ENCODE assay signal across 14 cellular contexts in genomic region chr22:35784633-35785032, GRCh38.
"Had no signal": no experiment of that assay in that cellular context is flagged by ENCODE, and none has a peak within 500 bp of the region (broad histone marks: within the 10 kb centered on the region; RNA-seq: fewer than 3 reads in every experiment).

No MANE protein-coding gene starts in this region.

- H3K9me3 ChIP-seq: pancreas, stomach, upper lobe of left lung had no signal

- ATAC-seq: effector memory CD8-positive, alpha-beta T cell; natural killer cell; pancreas; sciatic nerve; stimulated activated effector memory CD8-positive, alpha-beta T cell treated with anti-CD3 and anti-CD28 coated beads, Interleukin-12 subunit alpha, Interleukin-12 subunit beta, amount 100 ng/mL, for 72 hours; WTC11 had no signal

- H3K27ac ChIP-seq: pancreas, stomach, upper lobe of left lung had no signal

- H3K27ac Mint-ChIP-seq: activated CD4-positive, alpha-beta memory T cell treated with anti-CD3 and anti-CD28 coated beads for 36 hours; activated naive CD8-positive, alpha-beta T cell; effector memory CD8-positive, alpha-beta T cell; natural killer cell; stimulated activated effector memory CD8-positive, alpha-beta T cell treated with anti-CD3 and anti-CD28 coated beads, Interleukin-12 subunit alpha, Interleukin-12 subunit beta, amount 100 ng/mL, for 72 hours had no signal

- H3K4me3 Mint-ChIP-seq: activated CD4-positive, alpha-beta memory T cell treated with anti-CD3 and anti-CD28 coated beads for 36 hours; activated naive CD8-positive, alpha-beta T cell; effector memory CD8-positive, alpha-beta T cell; natural killer cell; stimulated activated effector memory CD8-positive, alpha-beta T cell treated with anti-CD3 and anti-CD28 coated beads, Interleukin-12 subunit alpha, Interleukin-12 subunit beta, amount 100 ng/mL, for 72 hours; WTC11 had no signal

- DNase-seq: activated CD4-positive, alpha-beta memory T cell treated with anti-CD3 and anti-CD28 coated beads for 36 hours; activated CD4-positive, alpha-beta T cell treated with anti-CD3 and anti-CD28 coated beads for 4 hours; effector memory CD8-positive, alpha-beta T cell; foreskin melanocyte; head of caudate nucleus; natural killer cell; pancreas; stimulated activated CD4-positive, alpha-beta T cell treated with anti-CD3 and anti-CD28 coated beads, Interleukin-4, amount 100 ng/mL, for 24 hours; stomach had no signal

- H3K4me1 Mint-ChIP-seq: natural killer cell; stimulated activated effector memory CD8-positive, alpha-beta T cell treated with anti-CD3 and anti-CD28 coated beads, Interleukin-12 subunit alpha, Interleukin-12 subunit beta, amount 100 ng/mL, for 72 hours had no signal

- H3K36me3 Mint-ChIP-seq: activated CD4-positive, alpha-beta memory T cell treated with anti-CD3 and anti-CD28 coated beads for 36 hours; activated naive CD8-positive, alpha-beta T cell; natural killer cell; stimulated activated effector memory CD8-positive, alpha-beta T cell treated with anti-CD3 and anti-CD28 coated beads, Interleukin-12 subunit alpha, Interleukin-12 subunit beta, amount 100 ng/mL, for 72 hours had no signal

- H3K4me1 ChIP-seq: pancreas had no signal

- H3K27me3 ChIP-seq: pancreas, stomach had no signal

- H3K9me3 Mint-ChIP-seq: activated CD4-positive, alpha-beta memory T cell treated with anti-CD3 and anti-CD28 coated beads for 36 hours; effector memory CD8-positive, alpha-beta T cell; natural killer cell; stimulated activated effector memory CD8-positive, alpha-beta T cell treated with anti-CD3 and anti-CD28 coated beads, Interleukin-12 subunit alpha, Interleukin-12 subunit beta, amount 100 ng/mL, for 72 hours; WTC11 had no signal

- H3K4me3 ChIP-seq: pancreas, stomach, upper lobe of left lung had no signal
